ENCODE assay signal across 8 cellular contexts in the genomic region with DNA sequence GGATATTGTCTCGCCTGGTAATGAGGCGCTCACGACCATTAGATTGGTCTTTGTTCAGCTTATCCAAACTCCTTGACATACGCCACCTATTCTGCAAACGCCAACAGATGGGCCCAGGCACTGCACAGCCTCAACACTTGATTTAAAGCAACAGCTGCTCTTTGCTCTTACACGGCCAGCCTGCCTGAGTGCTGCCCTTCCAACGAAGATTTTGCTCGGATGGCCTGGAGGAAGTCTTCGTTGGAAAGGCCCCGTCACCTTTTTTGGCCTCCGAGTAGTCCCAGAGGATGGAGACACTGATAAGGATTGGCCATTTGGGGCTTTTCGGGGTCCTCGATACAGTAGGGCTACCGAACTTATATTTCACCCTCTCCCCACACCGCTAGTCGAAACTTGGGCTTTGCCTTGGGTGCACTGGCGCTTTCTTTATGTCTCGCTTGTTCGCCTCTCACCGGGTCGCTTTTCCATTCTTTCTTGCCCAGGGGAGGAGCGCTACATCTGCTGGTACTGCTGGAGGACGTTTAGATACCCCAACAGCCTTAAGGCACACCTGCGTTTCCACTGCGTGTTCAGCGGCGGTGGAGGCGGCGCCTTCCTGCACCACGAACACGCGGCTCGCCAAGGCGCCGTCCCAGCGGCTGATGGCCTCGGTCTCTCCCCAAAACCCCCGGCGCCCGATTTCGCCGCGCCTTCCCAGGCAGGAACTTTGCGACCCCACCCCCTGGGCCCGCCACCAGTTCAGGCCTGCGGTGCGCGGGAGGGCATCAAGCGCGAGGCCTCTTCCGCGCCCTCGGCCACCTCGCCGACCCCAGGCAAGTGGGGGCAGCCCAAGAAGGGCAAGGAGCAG. TPM values are rescaled to one million over a fixed set of nuclear protein-coding genes. Genes with fewer than 3 reads are reported as not detected.
A peak's percentile ranks its signal among the peaks of the same experiment; 100 is the strongest.
DNase-seq lines count a peak whose midpoint lies in the region; ATAC-seq, FAIRE-seq and TF ChIP-seq lines count a peak whose summit lies in the region.

No MANE protein-coding gene starts in this region.

- peaks cover 8% of the 10 kb centered on the region for H3K36me3 Mint-ChIP-seq in activated T-helper 1 cell treated with anti-CD3 and anti-CD28 coated beads, Interleukin-12 subunit alpha, Interleukin-12 subunit beta, Interleukin-2, Interleukin-4 antibody, amounts not matched to agents 30 ng/mL and 10 ng/mL and 1 ng/mL, durations not matched to agents 14 hours and 24 hours and 36 hours (ENCODE audit: low read depth)

- DNase-seq in A549 (ENCODE audit: low read depth in 1 of 2, low spot score in 1 of 2) (no peak), NCI-H524 treated with DMSO at 0.1 percent for 48 hours (lab: John Stamatoyannopoulos, UW) (peak; percentile 95), kidney epithelial cell (ENCODE audit: low read depth) (no peak), NCI-H2081 (lab: John Stamatoyannopoulos, UW) (no peak), COLO829 (ENCODE audit: low spot score) (no peak)
- DNase-seq in activated T-helper 1 cell treated with anti-CD3 and anti-CD28 coated beads, Interleukin-12 subunit alpha, Interleukin-12 subunit beta, Interleukin-2, Interleukin-4 antibody, amounts not matched to agents 30 ng/mL and 10 ng/mL and 1 ng/mL, durations not matched to agents 14 hours and 24 hours and 36 hours (ENCODE audit: low spot score): no peak

- no peaks in the 10 kb centered on the region for H3K4me1 ChIP-seq in A549

- H3K4me3 ChIP-seq in A549: peak overlapping the region; percentile 57; the same call in 1 of the 3 replicates
- H3K4me3 ChIP-seq in kidney epithelial cell (ENCODE audit: low read depth, low read length): peak overlapping the region; percentile 6

- FAIRE-seq in A549 (lab: Jason Lieb, UNC): no peak

- POLR2A ChIA-PET in A549 (lab: Yijun Ruan, JAX): interaction anchor here (1.0 kb wide), 1 partner anchor 44 kb away, joined by 4 read pairs; the partner anchor contains the start of gene CCNC

- no peak overlapping the region for H3K27ac Mint-ChIP-seq in activated T-helper 1 cell treated with anti-CD3 and anti-CD28 coated beads, Interleukin-12 subunit alpha, Interleukin-12 subunit beta, Interleukin-2, Interleukin-4 antibody, amounts not matched to agents 30 ng/mL and 10 ng/mL and 1 ng/mL, durations not matched to agents 14 hours and 24 hours and 36 hours

- peaks cover 71% of the 10 kb centered on the region for H3K27me3 Mint-ChIP-seq in activated T-helper 1 cell treated with anti-CD3 and anti-CD28 coated beads, Interleukin-12 subunit alpha, Interleukin-12 subunit beta, Interleukin-2, Interleukin-4 antibody, amounts not matched to agents 30 ng/mL and 10 ng/mL and 1 ng/mL, durations not matched to agents 14 hours and 24 hours and 36 hours (ENCODE audit: insufficient read depth)

- no peak overlapping the region for H3K4me3 Mint-ChIP-seq in activated T-helper 1 cell treated with anti-CD3 and anti-CD28 coated beads, Interleukin-12 subunit alpha, Interleukin-12 subunit beta, Interleukin-2, Interleukin-4 antibody, amounts not matched to agents 30 ng/mL and 10 ng/mL and 1 ng/mL, durations not matched to agents 14 hours and 24 hours and 36 hours

- H3K9me3 Mint-ChIP-seq in activated T-helper 1 cell treated with anti-CD3 and anti-CD28 coated beads, Interleukin-12 subunit alpha, Interleukin-12 subunit beta, Interleukin-2, Interleukin-4 antibody, amounts not matched to agents 30 ng/mL and 10 ng/mL and 1 ng/mL, durations not matched to agents 14 hours and 24 hours and 36 hours: peaks cover 16% of the 10 kb centered on the region

- H3K36me3 ChIP-seq in kidney epithelial cell (ENCODE audit: control insufficient read depth, insufficient read depth, low read length): no peaks in the 10 kb centered on the region

- H3K4me2 ChIP-seq in A549: peak overlapping the region; percentile 78

- intact Hi-C loops in activated T-helper 1 cell treated with anti-CD3 and anti-CD28 coated beads, Interleukin-12 subunit alpha, Interleukin-12 subunit beta, Interleukin-2, Interleukin-4 antibody, amounts not matched to agents 30 ng/mL and 10 ng/mL and 1 ng/mL, durations not matched to agents 14 hours and 24 hours and 36 hours (cut with micrococcal nuclease): loop anchor here (5.0 kb wide), 2 partner anchors 145 to 1785 kb away; no protein-coding TSS in a partner anchor

- no peak for TF ChIP-seq RAD21 in A549 (conservative IDR thresholded peaks at IDR 0.05 in 1 of 2, IDR thresholded peaks at IDR 0.05 in 1 of 2)

- peaks cover 79% of the 10 kb centered on the region for H3K27me3 ChIP-seq in kidney epithelial cell (ENCODE audit: control insufficient read depth, insufficient read depth, low read length)

- H3K27ac ChIP-seq in A549: peak overlapping the region; percentile 72 to 82; a peak in 4 of 6 replicates

- peak in 1 of 2 experiments; percentile 12; a peak in 2 of 6 replicates for ATAC-seq in A549
- peak; percentile 0 for ATAC-seq in GM19438 (IDR thresholded peaks at IDR 0.05; ENCODE audit: low read depth, unreplicated experiment)
- no peak for ATAC-seq in GM21737 (IDR thresholded peaks at IDR 0.05; ENCODE audit: unreplicated experiment)

- H3K4me1 Mint-ChIP-seq in activated T-helper 1 cell treated with anti-CD3 and anti-CD28 coated beads, Interleukin-12 subunit alpha, Interleukin-12 subunit beta, Interleukin-2, Interleukin-4 antibody, amounts not matched to agents 30 ng/mL and 10 ng/mL and 1 ng/mL, durations not matched to agents 14 hours and 24 hours and 36 hours (ENCODE audit: low read depth): peaks cover 30% of the 10 kb centered on the region

- WGBS in A549 (ENCODE audit: missing lambda C conversion rate): 90% methylated on average over 46 of the region's 55 CpGs

- no peak for TF ChIP-seq EP300 in A549 (IDR thresholded peaks at IDR 0.05)

- TF ChIP-seq CTCF in A549 (IDR thresholded peaks at IDR 0.05): no peak
- TF ChIP-seq CTCF in kidney epithelial cell (IDR thresholded peaks at IDR 0.05; ENCODE audit: insufficient read depth, low read length, poor library complexity, severe bottlenecking): no peak

- H3K9me3 ChIP-seq in A549: no peaks in the 10 kb centered on the region

- no peak for TF ChIP-seq POLR2A in A549 (IDR thresholded peaks at IDR 0.05; ENCODE audit: low read length)

- CTCF ChIA-PET in A549 (lab: Yijun Ruan, JAX): interaction anchor here (0.6 to 2.5 kb wide), 4 partner anchors 8 to 24 kb away, joined by 3 to 18 read pairs (median 7); no protein-coding TSS in a partner anchor

TF ChIP-seq in A549, 52 proteins besides CTCF, POLR2A, EP300 and RAD21:
- TF ChIP-seq MYC (IDR thresholded peaks at IDR 0.05; ENCODE audit: borderline replicate concordance, low read length): no peak
- TF ChIP-seq BHLHE40 (IDR thresholded peaks at IDR 0.05; ENCODE audit: low read depth, low read length): no peak
- TF ChIP-seq KDM5A (IDR thresholded peaks at IDR 0.05): no peak
- no peak for TF ChIP-seq FOSL2 (IDR thresholded peaks at IDR 0.05)
- TF ChIP-seq FOSL2 (CRISPR knock-in tag; IDR thresholded peaks at IDR 0.05): no peak
- TF ChIP-seq MAZ (IDR thresholded peaks at IDR 0.05; ENCODE audit: borderline replicate concordance, low read depth, low read length): no peak
- no peak for TF ChIP-seq FOSB (CRISPR knock-in tag; IDR thresholded peaks at IDR 0.05)
- TF ChIP-seq ZFP36 (IDR thresholded peaks at IDR 0.05; ENCODE audit: borderline replicate concordance, partially characterized antibody): no peak
- no peak for TF ChIP-seq SMC3 (IDR thresholded peaks at IDR 0.05)
- TF ChIP-seq JUN (IDR thresholded peaks at IDR 0.05): no peak
- TF ChIP-seq, protein P1, sequence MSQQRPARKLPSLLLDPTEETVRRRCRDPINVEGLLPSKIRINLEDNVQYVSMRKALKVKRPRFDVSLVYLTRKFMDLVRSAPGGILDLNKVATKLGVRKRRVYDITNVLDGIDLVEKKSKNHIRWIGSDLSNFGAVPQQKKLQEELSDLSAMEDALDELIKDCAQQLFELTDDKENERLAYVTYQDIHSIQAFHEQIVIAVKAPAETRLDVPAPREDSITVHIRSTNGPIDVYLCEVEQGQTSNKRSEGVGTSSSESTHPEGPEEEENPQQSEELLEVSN (IDR thresholded peaks at IDR 0.05; ENCODE audit: borderline replicate concordance, low read depth): no peak
- TF ChIP-seq TFCP2L1 (CRISPR knock-in tag; IDR thresholded peaks at IDR 0.05): no peak
- no peak for TF ChIP-seq HDAC2 (IDR thresholded peaks at IDR 0.05)
- TF ChIP-seq GATA3 (IDR thresholded peaks at IDR 0.05; ENCODE audit: borderline replicate concordance): no peak
- TF ChIP-seq HOXA7 (CRISPR knock-in tag; IDR thresholded peaks at IDR 0.05): no peak
- TF ChIP-seq ESRRA (IDR thresholded peaks at IDR 0.05; ENCODE audit: borderline replicate concordance, low read length): no peak

RNA-seq across cellular contexts. Expression of gene PRDM13, which starts 6.1 kb away (rescaled TPM):
- polyA plus RNA-seq in A549 (2011; rRNA removed) (0.49 and 0.74 TPM in 2 replicates), A549 (2017; fragmentation: RNase III; extraction: RNeasy Plus Mini Kit Qiagen cat#74134 plus additional on column Dnase treatment) (0.41 to 0.59 TPM (median 0.44 TPM) in 3 replicates)
- polyA plus RNA-seq in A549 (2012; cell fraction: cytosol; rRNA removed): 0.62 and 0.69 TPM in 2 replicates
- polyA plus RNA-seq in A549 (2012; cell fraction: nucleus; rRNA removed): 0.49 and 0.55 TPM in 2 replicates
- polyA minus RNA-seq in A549 (2011; rRNA and poly(A)+ RNA removed): 0.10 and 0.17 TPM in 2 replicates
- 0.04 TPM in 1 of 2 replicates, not detected in the other for total RNA-seq in kidney epithelial cell
- 0.15 TPM in 1 of 2 replicates, not detected in the other for total RNA-seq in activated T-helper 1 cell treated with anti-CD3 and anti-CD28 coated beads, Interleukin-12 subunit alpha, Interleukin-12 subunit beta, Interleukin-2, Interleukin-4 antibody, amounts not matched to agents 30 ng/mL and 10 ng/mL and 1 ng/mL, durations not matched to agents 14 hours and 24 hours and 36 hours

RNA-seq across cellular contexts. Expression of gene CCNC, which starts 44.3 kb away (rescaled TPM):
- polyA plus RNA-seq in A549 (2011; rRNA removed) (60.3 and 66.0 TPM in 2 replicates), A549 (2017; fragmentation: RNase III; extraction: RNeasy Plus Mini Kit Qiagen cat#74134 plus additional on column Dnase treatment) (43.6 to 46.9 TPM (median 44.1 TPM) in 3 replicates)
- 11.9 and 14.0 TPM in 2 replicates for polyA plus RNA-seq in A549 (2012; cell fraction: cytosol; rRNA removed)
- 4.0 and 7.5 TPM in 2 replicates for polyA plus RNA-seq in A549 (2012; cell fraction: nucleus; rRNA removed)
- polyA minus RNA-seq in A549 (2011; rRNA and poly(A)+ RNA removed): 29.1 and 31.1 TPM in 2 replicates
- total RNA-seq in kidney epithelial cell: 69.8 and 85.9 TPM in 2 replicates
- total RNA-seq in activated T-helper 1 cell treated with anti-CD3 and anti-CD28 coated beads, Interleukin-12 subunit alpha, Interleukin-12 subunit beta, Interleukin-2, Interleukin-4 antibody, amounts not matched to agents 30 ng/mL and 10 ng/mL and 1 ng/mL, durations not matched to agents 14 hours and 24 hours and 36 hours: 51.3 and 54.0 TPM in 2 replicates
